11 cellular contexts compared by ENCODE assay signal in genomic region chr1:87869563-87869962, GRCh38.
DNase-seq lines count a peak whose midpoint lies in the region; TF ChIP-seq lines count a peak whose summit lies in the region.
"Had no signal": no experiment of that assay in that cellular context is flagged by ENCODE, and none has a peak within 500 bp of the region (broad histone marks: within the 10 kb centered on the region; RNA-seq: fewer than 3 reads in every experiment).

No MANE protein-coding gene starts in this region.

- no peak overlapping the region for H3K18ac ChIP-seq in mesenchymal stem cell (ENCODE audit: low read depth in 1 of 2, low read length in 2 of 2)

- TF ChIP-seq CTCF in MM.1S (IDR thresholded peaks at IDR 0.05; ENCODE audit: low read length) (no peak), cardiac fibroblast (IDR thresholded peaks at IDR 0.05; ENCODE audit: low read depth, low read length) (no peak)

- intact Hi-C loops in activated T-helper 2 cell treated with anti-CD3 and anti-CD28 coated beads, Interferon-gamma antibody, Interleukin-2, Interleukin-4, amounts not matched to agents 10 μg/mL and 5 μg/mL and 100 μg/mL, durations not matched to agents 14 hours and 24 hours and 36 hours (cut with micrococcal nuclease) = no loop called here

- H3K9me3 Mint-ChIP-seq in activated T-helper 2 cell treated with anti-CD3 and anti-CD28 coated beads, Interferon-gamma antibody, Interleukin-2, Interleukin-4, amounts not matched to agents 10 μg/mL and 5 μg/mL and 100 μg/mL, durations not matched to agents 14 hours and 24 hours and 36 hours = no peaks in the 10 kb centered on the region

- no peak overlapping the region for H2BK12ac ChIP-seq in mesenchymal stem cell (ENCODE audit: low read length in 2 of 2)

- H3K79me2 ChIP-seq in MM.1S (ENCODE audit: low read length) = no peaks in the 10 kb centered on the region

- DNase-seq in Caki2 (ENCODE audit: low read depth) (peak; percentile 16), MM.1S (no peak), cardiac fibroblast (ENCODE audit: low read depth in 2 of 2) (peak; percentile 67 to 91), mesenchymal stem cell (peak; percentile 74), NCI-H1092 treated with DMSO at 0.1 percent for 48 hours (lab: John Stamatoyannopoulos, UW) (no peak), NCI-H510A (lab: John Stamatoyannopoulos, UW) (no peak)
- DNase-seq in activated T-helper 2 cell treated with anti-CD3 and anti-CD28 coated beads, Interferon-gamma antibody, Interleukin-2, Interleukin-4, amounts not matched to agents 10 μg/mL and 5 μg/mL and 100 μg/mL, durations not matched to agents 14 hours and 24 hours and 36 hours (ENCODE audit: low spot score) = no peak
- no peak for DNase-seq in stimulated activated CD4-positive, alpha-beta T cell treated with anti-CD3 and anti-CD28 coated beads, Interleukin-15, amount 100 ng/mL, for 24 hours
- DNase-seq: activated B cell treated with CpG ODN at 0.5 μM for 24 hours, NCI-H82 had no signal

- no peak overlapping the region for H3K27ac ChIP-seq in MM.1S (ENCODE audit: low read length)
- H3K27ac ChIP-seq in mesenchymal stem cell (ENCODE audit: low read length, poor library complexity, severe bottlenecking) = no peak overlapping the region

- peaks cover 4% of the 10 kb centered on the region for H3K4me1 Mint-ChIP-seq in activated T-helper 2 cell treated with anti-CD3 and anti-CD28 coated beads, Interferon-gamma antibody, Interleukin-2, Interleukin-4, amounts not matched to agents 10 μg/mL and 5 μg/mL and 100 μg/mL, durations not matched to agents 14 hours and 24 hours and 36 hours (ENCODE audit: low read depth)

- in situ Hi-C loops in Caki2 (cut with HindIII; ENCODE audit: low pct_unique_long_range_greater_than_20kb, low sequenced_read_pairs) = no loop called here

- H2AFZ ChIP-seq in MM.1S (ENCODE audit: low read length) = peak overlapping the region; percentile 25; the same call in 1 of the 2 replicates
- no peak overlapping the region for H2AFZ ChIP-seq in mesenchymal stem cell (ENCODE audit: low read depth, low read length)

- no peaks in the 10 kb centered on the region for H4K20me1 ChIP-seq in MM.1S (ENCODE audit: insufficient read depth, low read length)

- H3K14ac ChIP-seq in mesenchymal stem cell (ENCODE audit: low read length in 2 of 2) = no peak overlapping the region

- H3K79me1 ChIP-seq in mesenchymal stem cell (replicated peaks; ENCODE audit: low read length, poor library complexity, severe bottlenecking) = no peaks in the 10 kb centered on the region

- H3K36me3 Mint-ChIP-seq in activated T-helper 2 cell treated with anti-CD3 and anti-CD28 coated beads, Interferon-gamma antibody, Interleukin-2, Interleukin-4, amounts not matched to agents 10 μg/mL and 5 μg/mL and 100 μg/mL, durations not matched to agents 14 hours and 24 hours and 36 hours (ENCODE audit: low read depth) = no peaks in the 10 kb centered on the region

- peaks cover 28% of the 10 kb centered on the region for H3F3A ChIP-seq in MM.1S (ENCODE audit: insufficient read depth, low read length)

- no peak overlapping the region for H3K4ac ChIP-seq in mesenchymal stem cell (ENCODE audit: low read depth in 1 of 2, low read length in 2 of 2)

- H2BK120ac ChIP-seq in mesenchymal stem cell (ENCODE audit: low read depth, low read length) = no peak overlapping the region

- H2AK5ac ChIP-seq in mesenchymal stem cell (ENCODE audit: low read length, severe bottlenecking) = no peak overlapping the region

- H3K27ac Mint-ChIP-seq in activated T-helper 2 cell treated with anti-CD3 and anti-CD28 coated beads, Interferon-gamma antibody, Interleukin-2, Interleukin-4, amounts not matched to agents 10 μg/mL and 5 μg/mL and 100 μg/mL, durations not matched to agents 14 hours and 24 hours and 36 hours = no peak overlapping the region
- H3K27ac Mint-ChIP-seq: activated B cell treated with CpG ODN at 0.5 μM for 24 hours; activated naive CD8-positive, alpha-beta T cell had no signal

- no peak overlapping the region for H3K4me3 ChIP-seq in MM.1S (ENCODE audit: low read length)
- H3K4me3 ChIP-seq in cardiac fibroblast (replicated peaks in 1 of 2; ENCODE audit: low read depth in 2 of 2, low read length in 2 of 2) = no peak overlapping the region
- no peak overlapping the region for H3K4me3 ChIP-seq in mesenchymal stem cell (ENCODE audit: insufficient read depth in 1 of 2, low read depth in 1 of 2, low read length in 2 of 2)

- no peak overlapping the region for H4K8ac ChIP-seq in mesenchymal stem cell (ENCODE audit: low read length)

- 95% methylated on average over 1 of the region's 1 CpG for WGBS in mesenchymal stem cell

- H3K9me2 ChIP-seq in MM.1S (replicated peaks; ENCODE audit: insufficient read depth, low read length) = no peaks in the 10 kb centered on the region

- peak overlapping the region; percentile 45 for H3K4me2 ChIP-seq in MM.1S (ENCODE audit: low read depth, low read length)
- no peak overlapping the region for H3K4me2 ChIP-seq in mesenchymal stem cell (ENCODE audit: low read length, poor library complexity, severe bottlenecking)

- H2BK5ac ChIP-seq in mesenchymal stem cell (ENCODE audit: low read depth, low read length, poor library complexity, severe bottlenecking) = no peak overlapping the region

- H3K27me3 ChIP-seq in MM.1S (replicated peaks; ENCODE audit: insufficient read depth, low read length) = no peaks in the 10 kb centered on the region
- H3K27me3 ChIP-seq in mesenchymal stem cell (ENCODE audit: control insufficient read depth in 1 of 2, insufficient read depth in 1 of 2, low read length in 2 of 2) = no peaks in the 10 kb centered on the region

- no peak overlapping the region for H3K4me3 Mint-ChIP-seq in activated T-helper 2 cell treated with anti-CD3 and anti-CD28 coated beads, Interferon-gamma antibody, Interleukin-2, Interleukin-4, amounts not matched to agents 10 μg/mL and 5 μg/mL and 100 μg/mL, durations not matched to agents 14 hours and 24 hours and 36 hours (ENCODE audit: low read depth)
- H3K4me3 Mint-ChIP-seq: activated B cell treated with CpG ODN at 0.5 μM for 24 hours; activated naive CD8-positive, alpha-beta T cell had no signal

- H3K36me3 ChIP-seq in MM.1S (replicated peaks; ENCODE audit: insufficient read depth, low read length) (no peaks in the 10 kb centered on the region), mesenchymal stem cell (ENCODE audit: control insufficient read depth in 1 of 2, insufficient read depth in 2 of 2, low read depth in 1 of 2, low read length in 2 of 2) (no peaks in the 10 kb centered on the region)

- H3K9ac ChIP-seq in MM.1S (ENCODE audit: low read length) = no peak overlapping the region
- H3K9ac ChIP-seq in mesenchymal stem cell (ENCODE audit: low read length) = peak overlapping the region; percentile 42

- H3K9me3 ChIP-seq in MM.1S (replicated peaks; ENCODE audit: insufficient read depth, low read length) (no peaks in the 10 kb centered on the region), mesenchymal stem cell (ENCODE audit: control insufficient read depth, low read length) (peaks cover 11% of the 10 kb centered on the region)

- no peak overlapping the region for H4K91ac ChIP-seq in mesenchymal stem cell (ENCODE audit: low read length)

- H3K4me1 ChIP-seq in MM.1S (ENCODE audit: low read length) (peaks cover 67% of the 10 kb centered on the region), mesenchymal stem cell (ENCODE audit: control insufficient read depth, insufficient read depth, low read depth, low read length) (no peaks in the 10 kb centered on the region)

- H3K27me3 Mint-ChIP-seq in activated T-helper 2 cell treated with anti-CD3 and anti-CD28 coated beads, Interferon-gamma antibody, Interleukin-2, Interleukin-4, amounts not matched to agents 10 μg/mL and 5 μg/mL and 100 μg/mL, durations not matched to agents 14 hours and 24 hours and 36 hours (ENCODE audit: low read depth) = peaks cover 3% of the 10 kb centered on the region
- H3K27me3 Mint-ChIP-seq: activated B cell treated with CpG ODN at 0.5 μM for 24 hours; activated naive CD8-positive, alpha-beta T cell had no signal

- H3K23ac ChIP-seq in mesenchymal stem cell (ENCODE audit: low read length in 2 of 2) = no peak overlapping the region

- no peak overlapping the region for H2BK15ac ChIP-seq in mesenchymal stem cell (ENCODE audit: low read depth, poor library complexity, severe bottlenecking)

Comparison
In these comparisons a context has a peak if more than half of its experiments do, and no peak if none do; other contexts are left out.
1. DNase-seq: peak in Caki2 (single experiment), cardiac fibroblast (2 of 2) and mesenchymal stem cell (single experiment); none in MM.1S (single experiment), NCI-H1092 treated with DMSO at 0.1 percent for 48 hours (single experiment), activated T-helper 2 cell treated with anti-CD3 and anti-CD28 coated beads, Interferon-gamma antibody, Interleukin-2, Interleukin-4, amounts not matched to agents 10 μg/mL and 5 μg/mL and 100 μg/mL, durations not matched to agents 14 hours and 24 hours and 36 hours (single experiment), NCI-H510A (single experiment) and stimulated activated CD4-positive, alpha-beta T cell treated with anti-CD3 and anti-CD28 coated beads, Interleukin-15, amount 100 ng/mL, for 24 hours (single experiment).